ENCODE assay signal across 1 cellular context in the genomic region with DNA sequence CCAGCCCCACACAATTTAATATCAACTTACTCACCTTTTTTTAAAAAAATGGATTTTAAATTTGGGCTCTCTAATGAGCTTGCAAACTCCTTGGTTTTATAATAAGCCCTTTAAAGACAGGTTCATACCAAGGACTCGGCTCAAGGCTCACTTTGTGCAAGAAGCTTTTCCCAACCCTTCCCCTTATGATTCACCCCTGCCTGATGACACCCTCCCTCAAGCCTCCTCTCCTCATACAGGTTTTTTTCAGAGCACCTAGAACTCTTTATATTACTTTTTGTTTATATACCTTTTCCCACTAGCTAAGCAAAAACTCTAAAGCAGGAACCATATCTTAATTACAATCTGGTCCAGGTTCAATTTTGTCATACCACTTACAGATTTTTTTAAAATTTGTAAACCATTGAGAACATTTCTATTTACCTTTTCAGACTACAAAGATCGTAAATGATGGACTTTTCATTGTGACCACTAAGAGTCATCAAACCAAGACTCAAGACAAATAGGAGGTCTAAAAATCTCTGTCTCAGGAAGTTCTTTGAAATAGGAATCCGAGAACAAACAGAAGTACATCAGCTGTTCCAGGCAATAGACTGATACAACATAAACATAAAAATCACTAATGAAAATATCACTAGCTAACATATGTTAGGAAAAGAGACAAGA.
A peak's percentile ranks its signal among the peaks of the same experiment; 100 is the strongest.
TF ChIP-seq lines count a peak whose summit lies in the region.

No MANE protein-coding gene starts in this region.

TF ChIP-seq in GM12878, 131 proteins besides CTCF, POLR2A, EP300 and RAD21:
- 0 out of 2 replicates have a peak, but pooled peaks have one; percentile 6 for TF ChIP-seq JUNB (IDR thresholded peaks at IDR 0.05)
- TF ChIP-seq STAT3 (IDR thresholded peaks at IDR 0.05; ENCODE audit: low read depth, low read length) = no peak
